ENCODE assay signal across 5 cellular contexts in the genomic region with DNA sequence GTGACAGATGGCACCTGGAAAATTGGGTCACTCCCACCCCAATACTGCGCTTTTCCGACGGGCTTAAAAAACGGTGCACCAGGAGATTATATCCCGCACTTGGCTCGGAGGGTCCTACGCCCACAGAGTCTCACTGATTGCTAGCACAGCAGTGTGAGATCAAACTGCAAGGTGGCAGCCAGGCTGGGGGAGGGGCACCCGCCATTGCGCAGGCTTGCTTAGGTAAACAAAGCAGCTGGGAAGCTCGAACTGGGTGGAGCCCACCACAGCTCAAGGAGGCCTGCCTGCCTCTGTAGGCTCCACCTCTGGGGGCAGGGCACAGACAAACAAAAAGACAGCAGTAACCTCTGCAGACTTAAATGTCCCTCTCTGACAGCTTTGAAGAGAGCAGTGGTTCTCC. TPM values are rescaled to one million over a fixed set of nuclear protein-coding genes. Genes with fewer than 3 reads are reported as not detected.
"Had no signal": no experiment of that assay in that cellular context is flagged by ENCODE, and none has a peak within 500 bp of the region (broad histone marks: within the 10 kb centered on the region; RNA-seq: fewer than 3 reads in every experiment).

No MANE protein-coding gene starts in this region.

RNA-seq across cellular contexts. Expression of a gene that starts 54.9 kb away (rescaled TPM):
- total RNA-seq: subcutaneous adipose tissue, temporal lobe, thoracic aorta, thyroid gland, tibial nerve had no signal
